20 cellular contexts compared by ENCODE assay signal in genomic region chrX:8688776-8689175, GRCh38. TPM values are rescaled to one million over a fixed set of nuclear protein-coding genes. Genes with fewer than 3 reads are reported as not detected.
"Had no signal": no experiment of that assay in that cellular context is flagged by ENCODE, and none has a peak within 500 bp of the region (broad histone marks: within the 10 kb centered on the region; RNA-seq: fewer than 3 reads in every experiment).

No MANE protein-coding gene starts in this region.

- ATAC-seq: activated CD8-positive, alpha-beta memory T cell treated with anti-CD3 and anti-CD28 coated beads, Interleukin-2, amount 10 ng/mL, durations not matched to agents 7 days and 5 days; activated T-helper 17 cell treated with anti-CD3 and anti-CD28 coated beads, Interleukin-2, amount 50 U/mL, for 72 hours; foreskin keratinocyte; left colon; natural killer cell treated with Interleukin-12 subunit alpha and Interleukin-12 subunit beta and Interleukin-15 and Interleukin-18, amount 100 ng/mL, for 72 hours; right lobe of liver; stimulated activated effector memory CD8-positive, alpha-beta T cell treated with anti-CD3 and anti-CD28 coated beads, Interleukin-12 subunit alpha, Interleukin-12 subunit beta, amount 100 ng/mL, for 72 hours had no signal

- H3K27ac ChIP-seq: foreskin keratinocyte, right lobe of liver, testis had no signal

- H3K4me1 ChIP-seq: foreskin keratinocyte, right lobe of liver, testis had no signal

- H3K9me3 ChIP-seq: right lobe of liver, testis had no signal

- H3K27me3 ChIP-seq: foreskin keratinocyte, right lobe of liver, testis had no signal

- DNase-seq: activated B cell treated with CpG ODN at 0.5 μM for 24 hours; activated CD4-positive, alpha-beta memory T cell treated with anti-CD3 and anti-CD28 coated beads, Interleukin-2, amount 10 ng/mL, durations not matched to agents 7 days and 5 days; activated CD4-positive, alpha-beta T cell treated with anti-CD3 and anti-CD28 coated beads for 48 hours; activated CD8-positive, alpha-beta memory T cell treated with anti-CD3 and anti-CD28 coated beads, Interleukin-2, amount 10 ng/mL, durations not matched to agents 7 days and 5 days; activated naive CD4-positive, alpha-beta T cell treated with Interleukin-2 at 50 U/mL for 16 hours; activated naive CD8-positive, alpha-beta T cell treated with anti-CD3 and anti-CD28 coated beads, Interleukin-2, amount 10 ng/mL, durations not matched to agents 7 days and 5 days; activated T-cell treated with anti-CD3 and anti-CD28 coated beads, Interleukin-2, amount 50 U/mL, for 1 hour; amygdala; caudate nucleus; foreskin keratinocyte; hypothalamus; left colon; right lobe of liver; stimulated activated CD4-positive, alpha-beta T cell treated with anti-CD3 and anti-CD28 coated beads, Interleukin-4, amount 100 ng/mL, for 24 hours; testis had no signal

- H3K4me3 ChIP-seq: lung, right lobe of liver, smooth muscle cell, testis had no signal

- H3K4me2 ChIP-seq: smooth muscle cell had no signal

- H3K36me3 ChIP-seq: right lobe of liver had no signal

RNA-seq across cellular contexts. Expression of gene ANOS1, which starts 43.2 kb away (rescaled TPM):
- total RNA-seq: activated CD4-positive, alpha-beta memory T cell treated with anti-CD3 and anti-CD28 coated beads, Interleukin-2, amount 10 ng/mL, durations not matched to agents 7 days and 5 days; activated CD8-positive, alpha-beta memory T cell treated with anti-CD3 and anti-CD28 coated beads, Interleukin-2, amount 10 ng/mL, durations not matched to agents 7 days and 5 days; activated T-helper 17 cell treated with anti-CD3 and anti-CD28 coated beads, Interleukin-2, amount 50 U/mL, for 72 hours; natural killer cell treated with Interleukin-12 subunit alpha and Interleukin-12 subunit beta and Interleukin-15 and Interleukin-18, amount 100 ng/mL, for 72 hours had no signal
